ENCODE assay signal across 2 cellular contexts in genomic region chr6:30641048-30641447, GRCh38.
TF ChIP-seq lines count a peak whose summit lies in the region.

No MANE protein-coding gene starts in this region.

TF ChIP-seq in HepG2, 621 proteins besides CTCF, POLR2A, EP300 and RAD21:
- TF ChIP-seq ZNF709 (CRISPR knock-in tag; IDR thresholded peaks at IDR 0.05) (no peak), ZNF280B (CRISPR knock-in tag; IDR thresholded peaks at IDR 0.05; ENCODE audit: borderline replicate concordance) (no peak), RORA (CRISPR knock-in tag; IDR thresholded peaks at IDR 0.05) (no peak), ZMYM3 (CRISPR knock-in tag; IDR thresholded peaks at IDR 0.05) (no peak), TSC22D2 (CRISPR knock-in tag; IDR thresholded peaks at IDR 0.05; ENCODE audit: borderline replicate concordance) (no peak), SP5 (CRISPR knock-in tag; IDR thresholded peaks at IDR 0.05; ENCODE audit: borderline replicate concordance, low read depth) (no peak), POGK (CRISPR knock-in tag; conservative IDR thresholded peaks at IDR 0.05) (no peak), MAF1 (CRISPR knock-in tag; IDR thresholded peaks at IDR 0.05; ENCODE audit: borderline replicate concordance) (no peak), AGO1 (IDR thresholded peaks at IDR 0.05; ENCODE audit: low read depth, low read length, poor library complexity, severe bottlenecking) (no peak), SRSF9 (IDR thresholded peaks at IDR 0.05; ENCODE audit: borderline replicate concordance, insufficient read depth, low read depth, low read length, poor library complexity, severe bottlenecking) (no peak), ZNF362 (CRISPR knock-in tag; IDR thresholded peaks at IDR 0.05; ENCODE audit: borderline replicate concordance) (no peak)
TF ChIP-seq in HepG2: peak in this region for 0.

TF ChIP-seq in GM23338, 12 proteins besides CTCF, POLR2A, EP300 and RAD21:
- no peak for TF ChIP-seq CREB1 (CRISPR knock-in tag; IDR thresholded peaks at IDR 0.05; ENCODE audit: low read depth)
- TF ChIP-seq JUNB (IDR thresholded peaks at IDR 0.05; ENCODE audit: unreplicated experiment), result no peak
- no peak for TF ChIP-seq STAT1 (IDR thresholded peaks at IDR 0.05; ENCODE audit: unreplicated experiment)
- no peak for TF ChIP-seq ETS1 (IDR thresholded peaks at IDR 0.05)
- no peak for TF ChIP-seq POLR2AphosphoS5 (IDR thresholded peaks at IDR 0.05; ENCODE audit: low read depth)
- TF ChIP-seq EZH2 (IDR thresholded peaks at IDR 0.05; ENCODE audit: low read depth, unreplicated experiment), result no peak
- TF ChIP-seq ZNF114 (CRISPR knock-in tag; IDR thresholded peaks at IDR 0.05), result no peak
- no peak for TF ChIP-seq REST (IDR thresholded peaks at IDR 0.05; ENCODE audit: unreplicated experiment)
- TF ChIP-seq NANOG (IDR thresholded peaks at IDR 0.05; ENCODE audit: borderline replicate concordance), result no peak
